Comparison of ENCODE assay signal across 26 cellular contexts in the genomic region with DNA sequence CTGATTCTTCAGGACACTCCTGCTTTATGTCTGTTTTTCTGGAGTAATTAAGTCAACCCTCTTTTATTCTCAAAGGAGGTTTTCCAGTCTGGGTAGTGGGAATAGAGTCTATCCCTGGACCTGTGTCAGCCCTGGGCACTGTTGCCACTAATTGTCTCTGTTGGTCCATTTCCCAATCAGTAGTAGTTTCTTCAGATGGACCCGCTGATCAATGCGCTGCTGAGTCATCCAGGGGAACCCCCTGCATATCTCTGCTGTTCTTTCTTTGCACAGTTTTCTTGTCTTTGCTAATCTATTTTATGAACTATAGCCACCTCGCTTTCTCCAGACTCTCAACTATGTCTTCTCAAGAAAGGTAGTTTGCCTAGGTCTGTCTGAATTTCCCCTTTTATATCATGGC.
"Had no signal": no experiment of that assay in that cellular context is flagged by ENCODE, and none has a peak within 500 bp of the region (broad histone marks: within the 10 kb centered on the region; RNA-seq: fewer than 3 reads in every experiment).

No MANE protein-coding gene starts in this region.

- H3K4me3 ChIP-seq: Peyer's patch, SJSA1 had no signal

- H3K27ac ChIP-seq: Peyer's patch, RWPE1, SJSA1 had no signal

- DNase-seq: activated CD4-positive, alpha-beta T cell treated with anti-CD3 and anti-CD28 coated beads, Interleukin-2, amount 10 ng/mL, durations not matched to agents 24 days and 14 days; activated CD4-positive, alpha-beta T cell treated with anti-CD3 and anti-CD28 coated beads, Interleukin-2, amount 50 U/mL, for 48 hours; activated gamma-delta T cell treated with Interleukin-2 at 50 U/mL for 16 hours; activated T-cell treated with anti-CD3 and anti-CD28 coated beads, Interleukin-2, amount 50 U/mL, for 72 hours; aorta; Karpas-422; MM.1S; NCI-H1105; NCI-H1436; NCI-H187; NCI-H2081; NCI-H510A treated with DMSO at 0.1 percent for 48 hours; NCI-H69; NK-92 treated with Interleukin-12 subunit alpha and Interleukin-12 subunit beta, amount 100 ng/mL, for 24 hours; Peyer's patch; Right ventricle myocardium superior; SW 1271 had no signal

- H3K36me3 ChIP-seq: Peyer's patch, SJSA1 had no signal

- H3K4me1 ChIP-seq: Peyer's patch, SJSA1 had no signal

- H3K4me1 Mint-ChIP-seq: activated CD4-positive, alpha-beta T cell treated with anti-CD3 and anti-CD28 coated beads, Interleukin-2, amount 10 ng/mL, durations not matched to agents 24 days and 14 days; activated naive CD4-positive, alpha-beta T cell treated with anti-CD3 and anti-CD28 coated beads, Interleukin-2, amount 50 U/mL, for 24 hours; central memory CD8-positive, alpha-beta T cell had no signal

- H3K9me3 Mint-ChIP-seq: activated CD4-positive, alpha-beta T cell treated with anti-CD3 and anti-CD28 coated beads, Interleukin-2, amount 10 ng/mL, durations not matched to agents 24 days and 14 days; activated naive CD4-positive, alpha-beta T cell treated with anti-CD3 and anti-CD28 coated beads, Interleukin-2, amount 50 U/mL, for 24 hours; activated T-cell treated with anti-CD3 and anti-CD28 coated beads, Interleukin-2, amount 50 U/mL, for 72 hours; activated T-helper 2 cell treated with anti-CD3 and anti-CD28 coated beads, Interferon-gamma antibody, Interleukin-2, Interleukin-4, amounts not matched to agents 10 μg/mL and 5 μg/mL and 100 μg/mL, durations not matched to agents 14 hours and 24 hours and 36 hours; brain; central memory CD8-positive, alpha-beta T cell; T-helper 2 cell treated with Interferon-gamma antibody and Interleukin-4, amounts not matched to agents 5 μg/mL and 100 μg/mL, for 36 hours had no signal

- ATAC-seq: activated CD4-positive, CD25-positive, alpha-beta regulatory T cell treated with anti-CD3 and anti-CD28 coated beads, Interleukin-2, amount 50 U/mL, for 24 hours; activated T-cell treated with anti-CD3 and anti-CD28 coated beads, Interleukin-2, amount 50 U/mL, for 72 hours; SK-N-SH treated with all-trans-retinoic acid at 6 μM for 48 hours had no signal

- H3K36me3 Mint-ChIP-seq: activated naive CD4-positive, alpha-beta T cell treated with anti-CD3 and anti-CD28 coated beads, Interleukin-2, amount 50 U/mL, for 24 hours; brain had no signal

- H3K27me3 ChIP-seq: Peyer's patch, SJSA1 had no signal

- H3K27me3 Mint-ChIP-seq: activated CD4-positive, alpha-beta T cell treated with anti-CD3 and anti-CD28 coated beads, Interleukin-2, amount 10 ng/mL, durations not matched to agents 24 days and 14 days; activated naive CD4-positive, alpha-beta T cell treated with anti-CD3 and anti-CD28 coated beads, Interleukin-2, amount 50 U/mL, for 24 hours; brain; central memory CD8-positive, alpha-beta T cell had no signal

- H3K4me3 Mint-ChIP-seq: activated CD4-positive, alpha-beta T cell treated with anti-CD3 and anti-CD28 coated beads, Interleukin-2, amount 10 ng/mL, durations not matched to agents 24 days and 14 days; activated naive CD4-positive, alpha-beta T cell treated with anti-CD3 and anti-CD28 coated beads, Interleukin-2, amount 50 U/mL, for 24 hours; activated T-cell treated with anti-CD3 and anti-CD28 coated beads, Interleukin-2, amount 50 U/mL, for 72 hours; brain; central memory CD8-positive, alpha-beta T cell; T-helper 2 cell treated with Interferon-gamma antibody and Interleukin-4, amounts not matched to agents 5 μg/mL and 100 μg/mL, for 36 hours had no signal

- H3K27ac Mint-ChIP-seq: activated CD4-positive, alpha-beta T cell treated with anti-CD3 and anti-CD28 coated beads, Interleukin-2, amount 10 ng/mL, durations not matched to agents 24 days and 14 days; activated naive CD4-positive, alpha-beta T cell treated with anti-CD3 and anti-CD28 coated beads, Interleukin-2, amount 50 U/mL, for 24 hours; activated T-cell treated with anti-CD3 and anti-CD28 coated beads, Interleukin-2, amount 50 U/mL, for 72 hours; activated T-helper 2 cell treated with anti-CD3 and anti-CD28 coated beads, Interferon-gamma antibody, Interleukin-2, Interleukin-4, amounts not matched to agents 10 μg/mL and 5 μg/mL and 100 μg/mL, durations not matched to agents 14 hours and 24 hours and 36 hours; brain; T-helper 2 cell treated with Interferon-gamma antibody and Interleukin-4, amounts not matched to agents 5 μg/mL and 100 μg/mL, for 36 hours had no signal

- H3K9me3 ChIP-seq: Peyer's patch, SJSA1 had no signal
